Comparison of ENCODE assay signal across 13 cellular contexts in the genomic region with DNA sequence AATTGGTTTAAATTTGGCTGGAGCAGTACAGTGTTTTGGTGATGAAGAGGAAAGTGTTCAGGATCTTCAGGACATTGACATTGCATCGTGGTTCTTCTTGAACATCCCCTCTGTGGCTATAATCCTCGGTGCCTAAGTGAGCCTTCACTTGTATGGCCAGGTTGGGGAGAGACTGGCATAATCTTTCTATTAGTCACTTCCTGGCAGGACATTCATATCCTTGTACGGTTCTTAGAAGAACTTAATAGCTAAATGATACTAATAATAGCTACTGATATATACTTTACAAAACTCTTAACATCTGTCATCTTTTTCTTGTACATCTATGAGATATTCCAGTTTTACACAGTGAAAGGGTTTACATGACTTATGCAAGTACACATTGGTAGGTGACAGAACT. TPM values are rescaled to one million over a fixed set of nuclear protein-coding genes. Genes with fewer than 3 reads are reported as not detected.
DNase-seq lines count a peak whose midpoint lies in the region; ATAC-seq, FAIRE-seq and TF ChIP-seq lines count a peak whose summit lies in the region.
"Had no signal": no experiment of that assay in that cellular context is flagged by ENCODE, and none has a peak within 500 bp of the region (broad histone marks: within the 10 kb centered on the region; RNA-seq: fewer than 3 reads in every experiment).

No MANE protein-coding gene starts in this region.

- no peaks in the 10 kb centered on the region for H3K79me2 ChIP-seq in astrocyte (ENCODE audit: insufficient read depth, low read length)

- no peaks in the 10 kb centered on the region for H3K27me3 Mint-ChIP-seq in astrocyte (ENCODE audit: low read depth, unreplicated experiment)
- H3K27me3 Mint-ChIP-seq in activated naive CD8-positive, alpha-beta T cell treated with anti-CD3 and anti-CD28 coated beads, Interleukin-2, amount 50 U/mL, for 24 hours = no peaks in the 10 kb centered on the region
- H3K27me3 Mint-ChIP-seq: CD4-positive, CD25-positive, alpha-beta regulatory T cell had no signal

- H3K9me3 ChIP-seq in astrocyte (ENCODE audit: insufficient read depth, low read depth, low read length) = no peaks in the 10 kb centered on the region

- peak; percentile 90 for FAIRE-seq in astrocyte (lab: Jason Lieb, UNC)
- peak; percentile 70 for FAIRE-seq in islet of Langerhans (lab: Jason Lieb, UNC)

- H4K20me1 ChIP-seq in astrocyte (ENCODE audit: insufficient read depth, low read length) = no peaks in the 10 kb centered on the region

- no peaks in the 10 kb centered on the region for H3K27me3 ChIP-seq in astrocyte (ENCODE audit: insufficient read depth, low read length)

- no peak overlapping the region for H2AFZ ChIP-seq in astrocyte (ENCODE audit: low read depth, low read length)

- ATAC-seq in activated naive CD8-positive, alpha-beta T cell treated with anti-CD3 and anti-CD28 coated beads, Interleukin-2, amount 50 U/mL, for 24 hours = no peak

- H3K4me3 Mint-ChIP-seq in astrocyte (ENCODE audit: unreplicated experiment) = peak overlapping the region; percentile 54
- H3K4me3 Mint-ChIP-seq in activated naive CD8-positive, alpha-beta T cell treated with anti-CD3 and anti-CD28 coated beads, Interleukin-2, amount 50 U/mL, for 24 hours = no peak overlapping the region
- H3K4me3 Mint-ChIP-seq: CD4-positive, CD25-positive, alpha-beta regulatory T cell; T-helper 2 cell treated with Interferon-gamma antibody and Interleukin-4, amounts not matched to agents 5 μg/mL and 100 μg/mL, for 36 hours had no signal

- TF ChIP-seq CTCF in HFF-Myc (IDR thresholded peaks at IDR 0.05; ENCODE audit: low read depth, low read length, missing control alignments) = no peak
- no peak for TF ChIP-seq CTCF in astrocyte (IDR thresholded peaks at IDR 0.05; ENCODE audit: insufficient read depth, low read depth, low read length)

- peak overlapping the region; percentile 84 for H3K27ac ChIP-seq in astrocyte (ENCODE audit: low read depth, low read length)

- peak overlapping the region; percentile 93 for H3K27ac Mint-ChIP-seq in astrocyte (ENCODE audit: unreplicated experiment)
- H3K27ac Mint-ChIP-seq in activated naive CD8-positive, alpha-beta T cell treated with anti-CD3 and anti-CD28 coated beads, Interleukin-2, amount 50 U/mL, for 24 hours = no peak overlapping the region
- H3K27ac Mint-ChIP-seq: T-helper 2 cell treated with Interferon-gamma antibody and Interleukin-4, amounts not matched to agents 5 μg/mL and 100 μg/mL, for 36 hours had no signal

- peaks cover 2% of the 10 kb centered on the region for H3K36me3 Mint-ChIP-seq in astrocyte (ENCODE audit: low read depth, unreplicated experiment)
- H3K36me3 Mint-ChIP-seq in activated naive CD8-positive, alpha-beta T cell treated with anti-CD3 and anti-CD28 coated beads, Interleukin-2, amount 50 U/mL, for 24 hours (ENCODE audit: low read depth) = peaks cover 17% of the 10 kb centered on the region

- H3K36me3 ChIP-seq in astrocyte (ENCODE audit: insufficient read depth, low read length) = no peaks in the 10 kb centered on the region

- peaks cover 20% of the 10 kb centered on the region for H3K4me1 Mint-ChIP-seq in astrocyte (ENCODE audit: low read depth, unreplicated experiment)
- H3K4me1 Mint-ChIP-seq in activated naive CD8-positive, alpha-beta T cell treated with anti-CD3 and anti-CD28 coated beads, Interleukin-2, amount 50 U/mL, for 24 hours = no peaks in the 10 kb centered on the region

- no peak overlapping the region for H3K4me3 ChIP-seq in HFF-Myc (replicated peaks; ENCODE audit: low read depth, low read length)
- peak overlapping the region; percentile 22 for H3K4me3 ChIP-seq in astrocyte (ENCODE audit: insufficient read depth, low read depth, low read length)

- DNase-seq in A172 (ENCODE audit: low spot score) (peak; percentile 100), HFF-Myc (ENCODE audit: extremely low read depth, low read depth) (peak; percentile 86), astrocyte (ENCODE audit: low read depth) (peak; percentile 92)
- no peak for DNase-seq in activated CD4-positive, alpha-beta T cell treated with anti-CD3 and anti-CD28 coated beads for 4 hours
- no peak for DNase-seq in activated CD8-positive, alpha-beta memory T cell treated with anti-CD3 and anti-CD28 coated beads, Interleukin-2, amount 50 U/mL, for 48 hours
- DNase-seq in activated naive CD8-positive, alpha-beta T cell treated with anti-CD3 and anti-CD28 coated beads, Interleukin-2, amount 50 U/mL, for 24 hours = no peak
- no peak for DNase-seq in central memory CD4-positive, alpha-beta T cell
- DNase-seq: activated naive CD4-positive, alpha-beta T cell treated with anti-CD3 and anti-CD28 coated beads, Interleukin-2, amount 50 U/mL, for 16 hours; NCI-H1694 treated with DMSO at 0.1 percent for 48 hours; stimulated activated CD4-positive, alpha-beta T cell treated with anti-CD3 and anti-CD28 coated beads, Interleukin-2, amount 100 ng/mL, for 24 hours had no signal

- H3K4me2 ChIP-seq in astrocyte (ENCODE audit: low read length) = peak overlapping the region; percentile 82

- no peaks in the 10 kb centered on the region for H3K9me3 Mint-ChIP-seq in astrocyte (ENCODE audit: unreplicated experiment)
- H3K9me3 Mint-ChIP-seq in activated naive CD8-positive, alpha-beta T cell treated with anti-CD3 and anti-CD28 coated beads, Interleukin-2, amount 50 U/mL, for 24 hours = no peaks in the 10 kb centered on the region
- H3K9me3 Mint-ChIP-seq: CD4-positive, CD25-positive, alpha-beta regulatory T cell; T-helper 2 cell treated with Interferon-gamma antibody and Interleukin-4, amounts not matched to agents 5 μg/mL and 100 μg/mL, for 36 hours had no signal

- peaks cover 22% of the 10 kb centered on the region for H3K4me1 ChIP-seq in astrocyte (ENCODE audit: insufficient read depth, low read length)

- peak overlapping the region; percentile 42 for H3K9ac ChIP-seq in astrocyte (ENCODE audit: low read length)

RNA-seq across cellular contexts. Expression of a gene that starts 35.8 kb away (rescaled TPM):
- total RNA-seq in A172 (2014; rRNA removed; shearing (Covaris generic)) = not detected in 2 replicates
- not detected in 2 replicates for total RNA-seq in astrocyte
- total RNA-seq: CD4-positive, CD25-positive, alpha-beta regulatory T cell had no signal

RNA-seq across cellular contexts. Expression of a gene that starts 40.5 kb away (rescaled TPM):
- total RNA-seq in A172 (2014; rRNA removed; shearing (Covaris generic)) = not detected in 2 replicates
- total RNA-seq in astrocyte = not detected in 2 replicates
- total RNA-seq: CD4-positive, CD25-positive, alpha-beta regulatory T cell had no signal

Comparison
In these comparisons a context has a peak if more than half of its experiments do, and no peak if none do; other contexts are left out.
1. DNase-seq: peak in A172 (single experiment), HFF-Myc (single experiment) and astrocyte (single experiment); none in activated CD4-positive, alpha-beta T cell treated with anti-CD3 and anti-CD28 coated beads for 4 hours (0 of 2), activated CD8-positive, alpha-beta memory T cell treated with anti-CD3 and anti-CD28 coated beads, Interleukin-2, amount 50 U/mL, for 48 hours (single experiment), activated naive CD8-positive, alpha-beta T cell treated with anti-CD3 and anti-CD28 coated beads, Interleukin-2, amount 50 U/mL, for 24 hours (single experiment) and central memory CD4-positive, alpha-beta T cell (single experiment).